Comparison of ENCODE assay signal across 8 cellular contexts in genomic region chr5:149265559-149265958, GRCh38. TPM values are rescaled to one million over a fixed set of nuclear protein-coding genes. Genes with fewer than 3 reads are reported as not detected.
DNase-seq lines count a peak whose midpoint lies in the region; ATAC-seq and TF ChIP-seq lines count a peak whose summit lies in the region.
"Had no signal": no experiment of that assay in that cellular context is flagged by ENCODE, and none has a peak within 500 bp of the region (broad histone marks: within the 10 kb centered on the region; RNA-seq: fewer than 3 reads in every experiment).

No MANE protein-coding gene starts in this region.

- H3K4me1 Mint-ChIP-seq in activated T-helper 17 cell treated with anti-CD3 and anti-CD28 coated beads, Interleukin-2, amount 50 U/mL, for 72 hours = no peaks in the 10 kb centered on the region

- no peaks in the 10 kb centered on the region for H3K9me3 Mint-ChIP-seq in activated T-helper 17 cell treated with anti-CD3 and anti-CD28 coated beads, Interleukin-2, amount 50 U/mL, for 72 hours

- no peaks in the 10 kb centered on the region for H3K36me3 ChIP-seq in GM06990 (ENCODE audit: control insufficient read depth, insufficient read depth, low read length)
- H3K36me3 ChIP-seq: HAP-1 had no signal

- peak; percentile 9 for TF ChIP-seq CTCF in GM06990 (IDR thresholded peaks at IDR 0.05; ENCODE audit: insufficient read depth, low read length, poor library complexity, severe bottlenecking)
- TF ChIP-seq CTCF in retinal pigment epithelial cell (conservative IDR thresholded peaks at IDR 0.05; ENCODE audit: low read depth, low read length) = peak; percentile 52

- no peak overlapping the region for H3K4me3 Mint-ChIP-seq in activated T-helper 17 cell treated with anti-CD3 and anti-CD28 coated beads, Interleukin-2, amount 50 U/mL, for 72 hours

- no peak overlapping the region for H3K27ac Mint-ChIP-seq in activated T-helper 17 cell treated with anti-CD3 and anti-CD28 coated beads, Interleukin-2, amount 50 U/mL, for 72 hours

- H3K4me3 ChIP-seq in GM06990 (replicated peaks; ENCODE audit: low read depth, low read length) (no peak overlapping the region), retinal pigment epithelial cell (ENCODE audit: low read length) (no peak overlapping the region)
- H3K4me3 ChIP-seq: HAP-1 had no signal

- H3K27me3 ChIP-seq in GM06990 (replicated peaks; ENCODE audit: control insufficient read depth, insufficient read depth, low read length) = no peaks in the 10 kb centered on the region; the same call in 1 of the 2 replicates

- H3K36me3 Mint-ChIP-seq in activated T-helper 17 cell treated with anti-CD3 and anti-CD28 coated beads, Interleukin-2, amount 50 U/mL, for 72 hours (ENCODE audit: low read depth) = no peaks in the 10 kb centered on the region

- peaks cover 20% of the 10 kb centered on the region for H3K27me3 Mint-ChIP-seq in activated T-helper 17 cell treated with anti-CD3 and anti-CD28 coated beads, Interleukin-2, amount 50 U/mL, for 72 hours

- no peak for DNase-seq in GM06990 (ENCODE audit: extremely low read depth, insufficient read length)
- peak; percentile 39 for DNase-seq in NOMO-1 treated with DMSO at 0.1 percent for 48 hours (lab: John Stamatoyannopoulos, UW; ENCODE audit: unreplicated experiment)
- DNase-seq in fibroblast of peridontal ligament (ENCODE audit: extremely low read depth) = peak; percentile 62
- no peak for DNase-seq in retinal pigment epithelial cell (ENCODE audit: low read depth)
- DNase-seq in activated CD4-positive, alpha-beta T cell treated with anti-CD3 and anti-CD28 coated beads for 4 hours = no peak
- DNase-seq in activated CD4-positive, CD25-positive, alpha-beta regulatory T cell treated with anti-CD3 and anti-CD28 coated beads, Interleukin-2, amount 50 U/mL, for 72 hours = no peak

- ATAC-seq in activated T-helper 17 cell treated with anti-CD3 and anti-CD28 coated beads, Interleukin-2, amount 50 U/mL, for 72 hours (replicated peaks) = no peak

RNA-seq across cellular contexts. Expression of gene AFAP1L1, which starts 6.1 kb away (rescaled TPM):
- under 1 TPM in 1 of 2 donors, not detected in 1; 0.16 TPM for total RNA-seq in activated T-helper 17 cell treated with anti-CD3 and anti-CD28 coated beads, Interleukin-2, amount 50 U/mL, for 72 hours

Comparison
In these comparisons a context has a peak if more than half of its experiments do, and no peak if none do; other contexts are left out.
1. DNase-seq: peak in NOMO-1 treated with DMSO at 0.1 percent for 48 hours (single experiment) and fibroblast of peridontal ligament (single experiment); none in GM06990 (single experiment), retinal pigment epithelial cell (single experiment), activated CD4-positive, alpha-beta T cell treated with anti-CD3 and anti-CD28 coated beads for 4 hours (0 of 2) and activated CD4-positive, CD25-positive, alpha-beta regulatory T cell treated with anti-CD3 and anti-CD28 coated beads, Interleukin-2, amount 50 U/mL, for 72 hours (single experiment).